ENCODE assay signal across 8 cellular contexts in genomic region chr5:10562202-10563131, GRCh38. TPM values are rescaled to one million over a fixed set of nuclear protein-coding genes. Genes with fewer than 3 reads are reported as not detected.
DNase-seq lines count a peak whose midpoint lies in the region; ATAC-seq and TF ChIP-seq lines count a peak whose summit lies in the region.

No MANE protein-coding gene starts in this region.

- no peak for DNase-seq in PC-3
- DNase-seq in mucosa of gallbladder (ENCODE audit: low spot score) = no peak
- DNase-seq in stimulated activated CD4-positive, alpha-beta T cell treated with anti-CD3 and anti-CD28 coated beads, Interleukin-4, amount 100 ng/mL, for 4 hours = no peak
- no peak for DNase-seq in NCI-H146 (lab: John Stamatoyannopoulos, UW)

- no peak for TF ChIP-seq CTCF in PC-3 (conservative IDR thresholded peaks at IDR 0.05; ENCODE audit: low read depth, low read length)

- peak overlapping the region; percentile 98 for H3K4me2 ChIP-seq in PC-3 (ENCODE audit: low read length)

- peaks cover 42% of the 10 kb centered on the region for H3K79me2 ChIP-seq in PC-3 (ENCODE audit: low read length)

- ATAC-seq in GM21717 (IDR thresholded peaks at IDR 0.05; ENCODE audit: unreplicated experiment) (peak; percentile 31), PC-3 (no peak), GM18520 (IDR thresholded peaks at IDR 0.05; ENCODE audit: unreplicated experiment) (no peak)

- H3K9ac ChIP-seq in PC-3 (ENCODE audit: low read length) (peak overlapping the region; percentile 89), iPS-20b (ENCODE audit: low read depth, low read length) (no peak overlapping the region)

- TSS peak; percentile 47 for BruUV-seq in PC-3 (replicated peaks; lab: Mats Ljungman, UMichigan)

- CTCF ChIA-PET in PC-3 (lab: Charles Lee) = no interaction called here

- H3K36me3 ChIP-seq in PC-3 (ENCODE audit: low read depth, low read length) (no peaks in the 10 kb centered on the region), iPS-20b (ENCODE audit: insufficient read depth, low read depth, low read length) (no peaks in the 10 kb centered on the region)

- H3K4me3 ChIP-seq in GM08714 (ENCODE audit: low read length) = peak overlapping the region; percentile 76; the same call in 1 of the 2 replicates
- peak overlapping the region; percentile 82 for H3K4me3 ChIP-seq in PC-3 (ENCODE audit: low read length)
- H3K4me3 ChIP-seq in iPS-20b (ENCODE audit: low read length) = peak overlapping the region; percentile 63; the same call in 1 of the 2 replicates

- intact Hi-C loops in PC-3 (cut with micrococcal nuclease) = no loop called here

- H3K9me2 ChIP-seq in PC-3 (replicated peaks; ENCODE audit: low read length) = no peaks in the 10 kb centered on the region

- H3K4me1 ChIP-seq in PC-3 (ENCODE audit: insufficient read depth, low read length) (peaks cover 36% of the 10 kb centered on the region), iPS-20b (ENCODE audit: insufficient read depth, low read length) (peaks cover 14% of the 10 kb centered on the region)

- H3K27ac ChIP-seq in PC-3 (ENCODE audit: low read length) = no peak overlapping the region
- H3K27ac ChIP-seq in iPS-20b (ENCODE audit: low read length) = no peak overlapping the region

- H3K27me3 ChIP-seq in PC-3 (ENCODE audit: low read length) = no peaks in the 10 kb centered on the region
- H3K27me3 ChIP-seq in iPS-20b (ENCODE audit: insufficient read depth, low read length) = peaks cover 92% of the 10 kb centered on the region

- H4K20me1 ChIP-seq in PC-3 (ENCODE audit: low read length) = peaks cover 22% of the 10 kb centered on the region

- no peaks in the 10 kb centered on the region for H3F3A ChIP-seq in PC-3 (ENCODE audit: low read length, unreplicated experiment)

- POLR2A ChIA-PET in PC-3 (lab: Charles Lee; ENCODE audit: unreplicated experiment) = no interaction called here

- H2AFZ ChIP-seq in PC-3 (ENCODE audit: low read length) = no peak overlapping the region

- H3K9me3 ChIP-seq in PC-3 (ENCODE audit: low read length) (no peaks in the 10 kb centered on the region), iPS-20b (ENCODE audit: insufficient read depth, low read depth, low read length) (no peaks in the 10 kb centered on the region)

RNA-seq across cellular contexts. Expression of gene ANKRD33B, which starts 1.4 kb away (rescaled TPM):
- 13.2 and 14.9 TPM in 2 replicates for total RNA-seq in PC-3 (2014; rRNA removed)
- total RNA-seq in mucosa of gallbladder = 1.4 TPM
